In genomic region chr10:91797874-91798735, GRCh38 we compare ENCODE assay signal across 1 cellular context.
TF ChIP-seq lines count a peak whose summit lies in the region.

Gene TNKS2 (plus strand): TSS chr10:91798426. CDS start chr10:91798691, 265 bp downstream.

TF ChIP-seq in HepG2, 621 proteins besides CTCF, POLR2A, EP300 and RAD21 (continued from another document and continues in another):
- TF ChIP-seq, protein P1, sequence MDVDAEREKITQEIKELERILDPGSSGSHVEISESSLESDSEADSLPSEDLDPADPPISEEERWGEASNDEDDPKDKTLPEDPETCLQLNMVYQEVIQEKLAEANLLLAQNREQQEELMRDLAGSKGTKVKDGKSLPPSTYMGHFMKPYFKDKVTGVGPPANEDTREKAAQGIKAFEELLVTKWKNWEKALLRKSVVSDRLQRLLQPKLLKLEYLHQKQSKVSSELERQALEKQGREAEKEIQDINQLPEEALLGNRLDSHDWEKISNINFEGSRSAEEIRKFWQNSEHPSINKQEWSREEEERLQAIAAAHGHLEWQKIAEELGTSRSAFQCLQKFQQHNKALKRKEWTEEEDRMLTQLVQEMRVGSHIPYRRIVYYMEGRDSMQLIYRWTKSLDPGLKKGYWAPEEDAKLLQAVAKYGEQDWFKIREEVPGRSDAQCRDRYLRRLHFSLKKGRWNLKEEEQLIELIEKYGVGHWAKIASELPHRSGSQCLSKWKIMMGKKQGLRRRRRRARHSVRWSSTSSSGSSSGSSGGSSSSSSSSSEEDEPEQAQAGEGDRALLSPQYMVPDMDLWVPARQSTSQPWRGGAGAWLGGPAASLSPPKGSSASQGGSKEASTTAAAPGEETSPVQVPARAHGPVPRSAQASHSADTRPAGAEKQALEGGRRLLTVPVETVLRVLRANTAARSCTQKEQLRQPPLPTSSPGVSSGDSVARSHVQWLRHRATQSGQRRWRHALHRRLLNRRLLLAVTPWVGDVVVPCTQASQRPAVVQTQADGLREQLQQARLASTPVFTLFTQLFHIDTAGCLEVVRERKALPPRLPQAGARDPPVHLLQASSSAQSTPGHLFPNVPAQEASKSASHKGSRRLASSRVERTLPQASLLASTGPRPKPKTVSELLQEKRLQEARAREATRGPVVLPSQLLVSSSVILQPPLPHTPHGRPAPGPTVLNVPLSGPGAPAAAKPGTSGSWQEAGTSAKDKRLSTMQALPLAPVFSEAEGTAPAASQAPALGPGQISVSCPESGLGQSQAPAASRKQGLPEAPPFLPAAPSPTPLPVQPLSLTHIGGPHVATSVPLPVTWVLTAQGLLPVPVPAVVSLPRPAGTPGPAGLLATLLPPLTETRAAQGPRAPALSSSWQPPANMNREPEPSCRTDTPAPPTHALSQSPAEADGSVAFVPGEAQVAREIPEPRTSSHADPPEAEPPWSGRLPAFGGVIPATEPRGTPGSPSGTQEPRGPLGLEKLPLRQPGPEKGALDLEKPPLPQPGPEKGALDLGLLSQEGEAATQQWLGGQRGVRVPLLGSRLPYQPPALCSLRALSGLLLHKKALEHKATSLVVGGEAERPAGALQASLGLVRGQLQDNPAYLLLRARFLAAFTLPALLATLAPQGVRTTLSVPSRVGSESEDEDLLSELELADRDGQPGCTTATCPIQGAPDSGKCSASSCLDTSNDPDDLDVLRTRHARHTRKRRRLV (CRISPR knock-in tag; IDR thresholded peaks at IDR 0.05), result no peak
- TF ChIP-seq ZNF687 (CRISPR knock-in tag; IDR thresholded peaks at IDR 0.05), result peak; percentile 98
- TF ChIP-seq, protein P2, sequence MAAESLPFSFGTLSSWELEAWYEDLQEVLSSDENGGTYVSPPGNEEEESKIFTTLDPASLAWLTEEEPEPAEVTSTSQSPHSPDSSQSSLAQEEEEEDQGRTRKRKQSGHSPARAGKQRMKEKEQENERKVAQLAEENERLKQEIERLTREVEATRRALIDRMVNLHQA (CRISPR knock-in tag; IDR thresholded peaks at IDR 0.05), result no peak
- TF ChIP-seq GTF3A (CRISPR knock-in tag; conservative IDR thresholded peaks at IDR 0.05), result no peak; the same call in 1 of the 2 replicates
- TF ChIP-seq RARA (CRISPR knock-in tag; IDR thresholded peaks at IDR 0.05), result peak; percentile 47; the same call in 1 of the 2 replicates
- TF ChIP-seq, protein P3, sequence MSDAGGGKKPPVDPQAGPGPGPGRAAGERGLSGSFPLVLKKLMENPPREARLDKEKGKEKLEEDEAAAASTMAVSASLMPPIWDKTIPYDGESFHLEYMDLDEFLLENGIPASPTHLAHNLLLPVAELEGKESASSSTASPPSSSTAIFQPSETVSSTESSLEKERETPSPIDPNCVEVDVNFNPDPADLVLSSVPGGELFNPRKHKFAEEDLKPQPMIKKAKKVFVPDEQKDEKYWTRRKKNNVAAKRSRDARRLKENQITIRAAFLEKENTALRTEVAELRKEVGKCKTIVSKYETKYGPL (CRISPR knock-in tag; IDR thresholded peaks at IDR 0.05), result no peak
- no peak for TF ChIP-seq ZNF460 (CRISPR knock-in tag; IDR thresholded peaks at IDR 0.05; ENCODE audit: borderline replicate concordance)
- TF ChIP-seq ZNF512 (CRISPR knock-in tag; IDR thresholded peaks at IDR 0.05), result no peak
- TF ChIP-seq ZNF777 (CRISPR knock-in tag; IDR thresholded peaks at IDR 0.05), result peak; percentile 53
- TF ChIP-seq RFXANK (CRISPR knock-in tag; IDR thresholded peaks at IDR 0.05), result 0 out of 2 replicates have a peak, but pooled peaks have one; percentile 1
- TF ChIP-seq, protein P4, sequence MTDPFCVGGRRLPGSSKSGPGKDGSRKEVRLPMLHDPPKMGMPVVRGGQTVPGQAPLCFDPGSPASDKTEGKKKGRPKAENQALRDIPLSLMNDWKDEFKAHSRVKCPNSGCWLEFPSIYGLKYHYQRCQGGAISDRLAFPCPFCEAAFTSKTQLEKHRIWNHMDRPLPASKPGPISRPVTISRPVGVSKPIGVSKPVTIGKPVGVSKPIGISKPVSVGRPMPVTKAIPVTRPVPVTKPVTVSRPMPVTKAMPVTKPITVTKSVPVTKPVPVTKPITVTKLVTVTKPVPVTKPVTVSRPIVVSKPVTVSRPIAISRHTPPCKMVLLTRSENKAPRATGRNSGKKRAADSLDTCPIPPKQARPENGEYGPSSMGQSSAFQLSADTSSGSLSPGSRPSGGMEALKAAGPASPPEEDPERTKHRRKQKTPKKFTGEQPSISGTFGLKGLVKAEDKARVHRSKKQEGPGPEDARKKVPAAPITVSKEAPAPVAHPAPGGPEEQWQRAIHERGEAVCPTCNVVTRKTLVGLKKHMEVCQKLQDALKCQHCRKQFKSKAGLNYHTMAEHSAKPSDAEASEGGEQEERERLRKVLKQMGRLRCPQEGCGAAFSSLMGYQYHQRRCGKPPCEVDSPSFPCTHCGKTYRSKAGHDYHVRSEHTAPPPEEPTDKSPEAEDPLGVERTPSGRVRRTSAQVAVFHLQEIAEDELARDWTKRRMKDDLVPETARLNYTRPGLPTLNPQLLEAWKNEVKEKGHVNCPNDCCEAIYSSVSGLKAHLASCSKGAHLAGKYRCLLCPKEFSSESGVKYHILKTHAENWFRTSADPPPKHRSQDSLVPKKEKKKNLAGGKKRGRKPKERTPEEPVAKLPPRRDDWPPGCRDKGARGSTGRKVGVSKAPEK (CRISPR knock-in tag; IDR thresholded peaks at IDR 0.05; ENCODE audit: borderline replicate concordance), result no peak
- no peak; the same call in 1 of the 2 replicates for TF ChIP-seq TBX2 (CRISPR knock-in tag; IDR thresholded peaks at IDR 0.05; ENCODE audit: borderline replicate concordance)
- TF ChIP-seq, protein P5, sequence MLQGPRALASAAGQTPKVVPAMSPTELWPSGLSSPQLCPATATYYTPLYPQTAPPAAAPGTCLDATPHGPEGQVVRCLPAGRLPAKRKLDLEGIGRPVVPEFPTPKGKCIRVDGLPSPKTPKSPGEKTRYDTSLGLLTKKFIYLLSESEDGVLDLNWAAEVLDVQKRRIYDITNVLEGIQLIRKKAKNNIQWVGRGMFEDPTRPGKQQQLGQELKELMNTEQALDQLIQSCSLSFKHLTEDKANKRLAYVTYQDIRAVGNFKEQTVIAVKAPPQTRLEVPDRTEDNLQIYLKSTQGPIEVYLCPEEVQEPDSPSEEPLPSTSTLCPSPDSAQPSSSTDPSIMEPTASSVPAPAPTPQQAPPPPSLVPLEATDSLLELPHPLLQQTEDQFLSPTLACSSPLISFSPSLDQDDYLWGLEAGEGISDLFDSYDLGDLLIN (CRISPR knock-in tag; IDR thresholded peaks at IDR 0.05; ENCODE audit: borderline replicate concordance), result no peak
- TF ChIP-seq ZNF430 (CRISPR knock-in tag; IDR thresholded peaks at IDR 0.05), result peak; percentile 95
- no peak for TF ChIP-seq ZNF615 (CRISPR knock-in tag; IDR thresholded peaks at IDR 0.05; ENCODE audit: borderline replicate concordance)
- no peak for TF ChIP-seq MED8 (CRISPR knock-in tag; IDR thresholded peaks at IDR 0.05; ENCODE audit: insufficient replicate concordance)
- no peak for TF ChIP-seq AHDC1 (CRISPR knock-in tag; IDR thresholded peaks at IDR 0.05; ENCODE audit: borderline replicate concordance)
- TF ChIP-seq ZNF841 (CRISPR knock-in tag; IDR thresholded peaks at IDR 0.05; ENCODE audit: borderline replicate concordance), result no peak
- TF ChIP-seq DPF2 (CRISPR knock-in tag; IDR thresholded peaks at IDR 0.05; ENCODE audit: borderline replicate concordance, low read depth), result no peak
- peak; percentile 89; the same call in 1 of the 2 replicates for TF ChIP-seq SRY (CRISPR knock-in tag; IDR thresholded peaks at IDR 0.05)
- TF ChIP-seq ZNF337 (CRISPR knock-in tag; IDR thresholded peaks at IDR 0.05; ENCODE audit: borderline replicate concordance, low read depth), result no peak
- TF ChIP-seq ZNF672 (CRISPR knock-in tag; IDR thresholded peaks at IDR 0.05), result no peak
- TF ChIP-seq, protein P6, sequence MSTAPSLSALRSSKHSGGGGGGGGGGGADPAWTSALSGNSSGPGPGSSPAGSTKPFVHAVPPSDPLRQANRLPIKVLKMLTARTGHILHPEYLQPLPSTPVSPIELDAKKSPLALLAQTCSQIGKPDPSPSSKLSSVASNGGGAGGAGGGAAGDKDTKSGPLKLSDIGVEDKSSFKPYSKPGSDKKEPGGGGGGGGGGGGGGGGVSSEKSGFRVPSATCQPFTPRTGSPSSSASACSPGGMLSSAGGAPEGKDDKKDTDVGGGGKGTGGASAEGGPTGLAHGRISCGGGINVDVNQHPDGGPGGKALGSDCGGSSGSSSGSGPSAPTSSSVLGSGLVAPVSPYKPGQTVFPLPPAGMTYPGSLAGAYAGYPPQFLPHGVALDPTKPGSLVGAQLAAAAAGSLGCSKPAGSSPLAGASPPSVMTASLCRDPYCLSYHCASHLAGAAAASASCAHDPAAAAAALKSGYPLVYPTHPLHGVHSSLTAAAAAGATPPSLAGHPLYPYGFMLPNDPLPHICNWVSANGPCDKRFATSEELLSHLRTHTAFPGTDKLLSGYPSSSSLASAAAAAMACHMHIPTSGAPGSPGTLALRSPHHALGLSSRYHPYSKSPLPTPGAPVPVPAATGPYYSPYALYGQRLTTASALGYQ (CRISPR knock-in tag; IDR thresholded peaks at IDR 0.05), result no peak
- TF ChIP-seq TBP (CRISPR knock-in tag; IDR thresholded peaks at IDR 0.05), result no peak
- TF ChIP-seq ZNF343 (CRISPR knock-in tag; IDR thresholded peaks at IDR 0.05), result no peak
- TF ChIP-seq ZNF24 (IDR thresholded peaks at IDR 0.05), result no peak
- no peak; the same call in 1 of the 2 replicates for TF ChIP-seq CREM (IDR thresholded peaks at IDR 0.05)
- TF ChIP-seq CREM (CRISPR knock-in tag; IDR thresholded peaks at IDR 0.05), result no peak
- TF ChIP-seq SNAPC2 (CRISPR knock-in tag; IDR thresholded peaks at IDR 0.05), result peak; percentile 54; the same call in 1 of the 2 replicates
- TF ChIP-seq ZNF484 (CRISPR knock-in tag; IDR thresholded peaks at IDR 0.05; ENCODE audit: borderline replicate concordance, low read depth), result no peak
- no peak for TF ChIP-seq MAFF (IDR thresholded peaks at IDR 0.05; ENCODE audit: low read depth, low read length)
